ENCODE assay signal across 14 cellular contexts in the genomic region with DNA sequence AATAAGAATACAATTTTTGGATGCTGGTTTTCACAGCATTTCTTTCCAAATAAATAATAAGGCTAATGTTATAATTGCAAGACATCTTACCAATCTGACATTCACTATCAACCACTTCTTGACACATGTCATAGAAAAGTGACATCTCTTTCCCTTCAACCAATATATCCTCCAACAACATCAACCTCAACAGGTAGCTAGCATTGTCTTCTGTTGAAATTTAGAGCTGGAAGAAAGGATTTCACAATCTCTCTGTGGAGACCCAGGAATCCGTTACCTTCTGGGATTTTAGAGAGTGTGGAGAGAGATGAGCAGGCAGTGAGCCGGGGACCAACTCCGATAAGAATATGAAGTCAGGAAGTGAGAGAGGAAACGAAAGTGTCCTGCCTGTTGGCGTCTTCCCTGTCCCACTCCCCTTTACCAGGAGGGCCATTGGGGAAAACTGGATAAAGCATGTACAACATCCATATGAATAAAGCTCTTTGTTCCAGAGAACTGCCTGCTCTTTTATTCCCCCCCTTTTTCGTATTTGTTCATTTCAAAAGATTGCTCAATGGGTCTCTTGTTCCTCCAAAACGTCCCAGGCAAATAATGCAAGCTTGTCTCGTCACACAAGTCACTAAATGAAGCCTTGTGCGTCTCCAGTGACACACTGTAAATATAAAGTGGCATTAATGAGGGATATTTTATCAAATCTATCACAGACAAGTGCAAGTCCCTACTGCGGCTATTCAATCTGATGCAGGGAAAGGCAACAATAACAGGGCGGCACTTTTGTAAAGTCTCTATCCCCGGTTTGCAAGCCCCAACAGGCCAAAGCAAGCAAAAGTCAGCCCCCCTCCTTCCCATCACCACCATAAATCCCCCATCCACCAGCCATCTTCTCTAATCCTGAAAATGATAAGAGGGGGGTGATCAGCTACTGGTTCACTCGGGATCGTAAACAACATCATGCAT. TPM values are rescaled to one million over a fixed set of nuclear protein-coding genes. Genes with fewer than 3 reads are reported as not detected.
DNase-seq lines count a peak whose midpoint lies in the region; ATAC-seq, FAIRE-seq and TF ChIP-seq lines count a peak whose summit lies in the region.
"Had no signal": no experiment of that assay in that cellular context is flagged by ENCODE, and none has a peak within 500 bp of the region (broad histone marks: within the 10 kb centered on the region; RNA-seq: fewer than 3 reads in every experiment).

No MANE protein-coding gene starts in this region.

- intact Hi-C loops in cardiac septum (cut with DNase I), result loop anchor here (10.0 kb wide), 2 partner anchors 194 to 724 kb away; no protein-coding TSS in a partner anchor

- no peak overlapping the region for H3K9ac ChIP-seq in liver (ENCODE audit: low read depth in 1 of 2, low read length in 2 of 2)
- H3K9ac ChIP-seq: BLaER1 had no signal

- 32% methylated on average over 14 of the region's 14 CpGs for WGBS in liver

- ATAC-seq in HG03280 (IDR thresholded peaks at IDR 0.05; ENCODE audit: unreplicated experiment), result no peak
- ATAC-seq: WTC11 had no signal

- H3K9me3 ChIP-seq in liver (ENCODE audit: control insufficient read depth in 4 of 4, low read length in 3 of 4), result no peaks in the 10 kb centered on the region
- H3K9me3 ChIP-seq: suprapubic skin had no signal

- no peaks in the 10 kb centered on the region for H3K27me3 ChIP-seq in liver (ENCODE audit: control insufficient read depth in 4 of 4, insufficient read depth in 4 of 4, low read length in 3 of 4)

- peak overlapping the region in 1 of 2 donors; percentile 38 for H3K27ac ChIP-seq in liver (ENCODE audit: low read depth in 1 of 2, low read length in 2 of 2)
- H3K27ac ChIP-seq: BLaER1, suprapubic skin had no signal

- peaks cover 8 to 66% (median 55%) of the 10 kb centered on the region in 4 donors for H3K4me1 ChIP-seq in liver (ENCODE audit: control insufficient read depth in 4 of 4, insufficient read depth in 4 of 4, low read length in 3 of 4)

- TF ChIP-seq RAD21 in liver (IDR thresholded peaks at IDR 0.05), result peak in 1 of 2 donors; percentile 11

- no peak for TF ChIP-seq POLR2A in erythroblast (IDR thresholded peaks at IDR 0.05; ENCODE audit: low read length)

- H3K36me3 ChIP-seq in liver (ENCODE audit: control insufficient read depth in 4 of 4, insufficient read depth in 3 of 4, low read depth in 1 of 4, low read length in 3 of 4), result no peaks in the 10 kb centered on the region
- H3K36me3 ChIP-seq: BLaER1, suprapubic skin had no signal

- TF ChIP-seq CTCF in D721Med (IDR thresholded peaks at IDR 0.05; ENCODE audit: insufficient read depth, missing control alignments) (no peak), astrocyte of the cerebellum (IDR thresholded peaks at IDR 0.05; ENCODE audit: low read depth, low read length, missing control alignments) (no peak), liver (IDR thresholded peaks at IDR 0.05; ENCODE audit: low read depth, low read length, missing input control) (no peak)

- H3K4me3 ChIP-seq in astrocyte of the cerebellum (ENCODE audit: low read depth, low read length) (peak overlapping the region; percentile 92), liver (ENCODE audit: low read depth in 1 of 3, low read length in 3 of 3) (peak overlapping the region in 2 of 3 donors; percentile 0 to 35)
- H3K4me3 ChIP-seq: BLaER1, suprapubic skin had no signal

- in situ Hi-C loops in astrocyte of the cerebellum (cut with HindIII; ENCODE audit: low sequenced_read_pairs), result no loop called here

- peak; percentile 51 for FAIRE-seq in D721Med (lab: Jason Lieb, UNC)

- DNase-seq in D721Med (ENCODE audit: insufficient read length, low spot score), result no peak
- DNase-seq in NCI-H1105 (lab: John Stamatoyannopoulos, UW), result peak; percentile 80
- no peak for DNase-seq in astrocyte of the cerebellum (ENCODE audit: low read depth)
- no peak for DNase-seq in cardiac septum (ENCODE audit: low spot score)
- no peak for DNase-seq in KG1 (lab: John Stamatoyannopoulos, UW)
- no peak for DNase-seq in erythroblast (lab: John Stamatoyannopoulos, UW)
- DNase-seq: activated naive CD4-positive, alpha-beta T cell treated with anti-CD3 and anti-CD28 coated beads, Interleukin-2, amount 50 U/mL, for 16 hours; GOT3; NCI-H524 treated with DMSO at 0.1 percent for 48 hours had no signal

TF ChIP-seq in liver, 16 proteins besides CTCF, POLR2A, EP300 and RAD21:
- TF ChIP-seq SP1 (IDR thresholded peaks at IDR 0.05) (no peak), EGR1 (IDR thresholded peaks at IDR 0.05; ENCODE audit: low read depth in 2 of 2) (no peak), HNF4G (IDR thresholded peaks at IDR 0.05) (no peak), JUND (IDR thresholded peaks at IDR 0.05) (no peak), HNF4A (conservative IDR thresholded peaks at IDR 0.05) (no peak), YY1 (IDR thresholded peaks at IDR 0.05) (peak; percentile 21)

RNA-seq across cellular contexts. Expression of gene CADM1, which starts 3.4 kb away (rescaled TPM):
- 10 to 100 TPM; 13.0 to 37.2 TPM for total RNA-seq in liver
- polyA plus RNA-seq in liver, result 10 to 100 TPM; 20.6 to 40.6 TPM
- 36.0 TPM for total RNA-seq in cardiac septum
